In the genomic region with DNA sequence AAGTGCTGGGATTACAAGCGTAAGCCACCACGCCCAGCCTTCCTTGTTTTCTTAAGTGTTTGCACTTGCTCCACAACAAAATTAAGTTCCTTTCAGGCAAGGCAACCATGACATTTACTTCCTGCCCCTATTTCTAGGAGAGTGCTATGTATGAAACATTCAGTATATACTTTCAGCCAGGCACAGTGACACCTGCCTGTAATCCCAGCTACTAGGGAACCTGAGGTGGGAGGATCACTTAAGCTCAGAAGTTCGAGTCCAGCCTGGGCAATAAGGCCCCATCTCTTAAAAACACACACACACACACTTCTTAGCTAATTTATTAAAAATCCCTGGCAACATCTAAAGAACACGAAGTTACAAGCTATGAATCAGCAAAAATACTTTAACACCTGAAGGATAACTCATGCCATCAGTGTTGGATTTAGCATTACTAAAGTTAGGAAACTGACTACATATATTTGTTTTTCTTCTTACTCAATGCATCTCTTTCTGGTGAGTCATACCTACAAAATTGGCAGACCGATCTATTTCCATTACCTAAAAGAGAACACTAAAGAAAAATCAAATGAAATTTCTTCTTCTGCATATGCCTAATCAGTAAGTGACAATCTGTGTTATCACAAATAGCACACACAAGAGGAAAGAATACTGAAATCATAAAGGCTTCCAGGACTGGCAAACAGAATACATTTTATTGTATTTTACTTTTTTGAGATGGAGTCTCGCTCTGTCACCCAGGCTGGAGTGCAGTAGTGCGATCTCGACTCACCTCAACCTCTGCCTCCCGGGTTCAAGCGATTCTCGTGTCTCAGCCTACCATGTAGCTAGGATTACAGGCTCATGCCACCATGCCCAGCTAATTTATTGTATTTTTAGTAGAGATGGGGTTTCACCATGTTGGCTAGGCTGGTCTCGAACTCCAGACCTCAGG, we compare ENCODE assay signal across 1 cellular context.
TF ChIP-seq lines count a peak whose summit lies in the region.

No MANE protein-coding gene starts in this region.

TF ChIP-seq in HepG2, 621 proteins besides CTCF, POLR2A, EP300 and RAD21 (continues in another document):
- TF ChIP-seq KAT2B (IDR thresholded peaks at IDR 0.05; ENCODE audit: borderline replicate concordance, low read depth, low read length) (no peak), GATAD2A (CRISPR knock-in tag; IDR thresholded peaks at IDR 0.05) (0 out of 2 replicates have a peak, but pooled peaks have one; percentile 13), MAFF (IDR thresholded peaks at IDR 0.05; ENCODE audit: low read depth, low read length) (peak; percentile 51), HNRNPK (IDR thresholded peaks at IDR 0.05; ENCODE audit: low read depth, low read length, poor library complexity, severe bottlenecking) (no peak), MIER2 (CRISPR knock-in tag; IDR thresholded peaks at IDR 0.05) (no peak), CEBPG (CRISPR knock-in tag; IDR thresholded peaks at IDR 0.05) (peak; percentile 9; the same call in 1 of the 2 replicates), TBX3 (IDR thresholded peaks at IDR 0.05; ENCODE audit: borderline replicate concordance) (no peak), MAFK (conservative IDR thresholded peaks at IDR 0.05 in 1 of 2, IDR thresholded peaks at IDR 0.05 in 1 of 2; ENCODE audit: low read length in 2 of 2) (peak; percentile 40 to 52; a peak in 3 of 4 replicates), ZNF33B (CRISPR knock-in tag; IDR thresholded peaks at IDR 0.05) (no peak), HNF4G (IDR thresholded peaks at IDR 0.05; ENCODE audit: borderline replicate concordance, low read depth, low read length) (no peak), HNF4G (CRISPR knock-in tag; IDR thresholded peaks at IDR 0.05; ENCODE audit: borderline replicate concordance, low read depth) (no peak), DMAP1 (CRISPR knock-in tag; IDR thresholded peaks at IDR 0.05) (no peak), RBFOX2 (IDR thresholded peaks at IDR 0.05; ENCODE audit: low read depth, low read length) (no peak), HDAC1 (CRISPR knock-in tag; IDR thresholded peaks at IDR 0.05) (no peak), RAD51 (IDR thresholded peaks at IDR 0.05; ENCODE audit: borderline replicate concordance) (no peak), MAFG (CRISPR knock-in tag; IDR thresholded peaks at IDR 0.05) (no peak), ZBTB7A (CRISPR knock-in tag; IDR thresholded peaks at IDR 0.05) (no peak), ZNF792 (CRISPR knock-in tag; IDR thresholded peaks at IDR 0.05) (no peak), POLR2AphosphoS2 (IDR thresholded peaks at IDR 0.05; ENCODE audit: low read depth, low read length) (no peak), CEBPB (IDR thresholded peaks at IDR 0.05; ENCODE audit: borderline replicate concordance, low read depth, low read length) (peak; percentile 35; the same call in 1 of the 2 replicates), SIN3B (IDR thresholded peaks at IDR 0.05; ENCODE audit: low read length) (no peak), SRSF1 (optimal IDR thresholded peaks at IDR 0.05; ENCODE audit: low read depth, low read length) (no peak), FOSL1 (CRISPR knock-in tag; IDR thresholded peaks at IDR 0.05; ENCODE audit: borderline replicate concordance) (peak; percentile 54; the same call in 1 of the 2 replicates), ZNF598 (CRISPR knock-in tag; IDR thresholded peaks at IDR 0.05; ENCODE audit: borderline replicate concordance) (no peak), FOXP1 (IDR thresholded peaks at IDR 0.05) (no peak), FOXP1 (CRISPR knock-in tag; IDR thresholded peaks at IDR 0.05) (no peak), ZNF878 (CRISPR knock-in tag; IDR thresholded peaks at IDR 0.05) (no peak), ZIK1 (CRISPR knock-in tag; IDR thresholded peaks at IDR 0.05; ENCODE audit: borderline replicate concordance, low read depth) (no peak)
- TF ChIP-seq, protein P1, sequence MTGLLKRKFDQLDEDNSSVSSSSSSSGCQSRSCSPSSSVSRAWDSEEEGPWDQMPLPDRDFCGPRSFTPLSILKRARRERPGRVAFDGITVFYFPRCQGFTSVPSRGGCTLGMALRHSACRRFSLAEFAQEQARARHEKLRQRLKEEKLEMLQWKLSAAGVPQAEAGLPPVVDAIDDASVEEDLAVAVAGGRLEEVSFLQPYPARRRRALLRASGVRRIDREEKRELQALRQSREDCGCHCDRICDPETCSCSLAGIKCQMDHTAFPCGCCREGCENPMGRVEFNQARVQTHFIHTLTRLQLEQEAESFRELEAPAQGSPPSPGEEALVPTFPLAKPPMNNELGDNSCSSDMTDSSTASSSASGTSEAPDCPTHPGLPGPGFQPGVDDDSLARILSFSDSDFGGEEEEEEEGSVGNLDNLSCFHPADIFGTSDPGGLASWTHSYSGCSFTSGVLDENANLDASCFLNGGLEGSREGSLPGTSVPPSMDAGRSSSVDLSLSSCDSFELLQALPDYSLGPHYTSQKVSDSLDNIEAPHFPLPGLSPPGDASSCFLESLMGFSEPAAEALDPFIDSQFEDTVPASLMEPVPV (CRISPR knock-in tag; IDR thresholded peaks at IDR 0.05), result no peak
- TF ChIP-seq, protein P2, sequence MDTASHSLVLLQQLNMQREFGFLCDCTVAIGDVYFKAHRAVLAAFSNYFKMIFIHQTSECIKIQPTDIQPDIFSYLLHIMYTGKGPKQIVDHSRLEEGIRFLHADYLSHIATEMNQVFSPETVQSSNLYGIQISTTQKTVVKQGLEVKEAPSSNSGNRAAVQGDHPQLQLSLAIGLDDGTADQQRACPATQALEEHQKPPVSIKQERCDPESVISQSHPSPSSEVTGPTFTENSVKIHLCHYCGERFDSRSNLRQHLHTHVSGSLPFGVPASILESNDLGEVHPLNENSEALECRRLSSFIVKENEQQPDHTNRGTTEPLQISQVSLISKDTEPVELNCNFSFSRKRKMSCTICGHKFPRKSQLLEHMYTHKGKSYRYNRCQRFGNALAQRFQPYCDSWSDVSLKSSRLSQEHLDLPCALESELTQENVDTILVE (CRISPR knock-in tag; IDR thresholded peaks at IDR 0.05), result no peak
- TF ChIP-seq, protein P3, sequence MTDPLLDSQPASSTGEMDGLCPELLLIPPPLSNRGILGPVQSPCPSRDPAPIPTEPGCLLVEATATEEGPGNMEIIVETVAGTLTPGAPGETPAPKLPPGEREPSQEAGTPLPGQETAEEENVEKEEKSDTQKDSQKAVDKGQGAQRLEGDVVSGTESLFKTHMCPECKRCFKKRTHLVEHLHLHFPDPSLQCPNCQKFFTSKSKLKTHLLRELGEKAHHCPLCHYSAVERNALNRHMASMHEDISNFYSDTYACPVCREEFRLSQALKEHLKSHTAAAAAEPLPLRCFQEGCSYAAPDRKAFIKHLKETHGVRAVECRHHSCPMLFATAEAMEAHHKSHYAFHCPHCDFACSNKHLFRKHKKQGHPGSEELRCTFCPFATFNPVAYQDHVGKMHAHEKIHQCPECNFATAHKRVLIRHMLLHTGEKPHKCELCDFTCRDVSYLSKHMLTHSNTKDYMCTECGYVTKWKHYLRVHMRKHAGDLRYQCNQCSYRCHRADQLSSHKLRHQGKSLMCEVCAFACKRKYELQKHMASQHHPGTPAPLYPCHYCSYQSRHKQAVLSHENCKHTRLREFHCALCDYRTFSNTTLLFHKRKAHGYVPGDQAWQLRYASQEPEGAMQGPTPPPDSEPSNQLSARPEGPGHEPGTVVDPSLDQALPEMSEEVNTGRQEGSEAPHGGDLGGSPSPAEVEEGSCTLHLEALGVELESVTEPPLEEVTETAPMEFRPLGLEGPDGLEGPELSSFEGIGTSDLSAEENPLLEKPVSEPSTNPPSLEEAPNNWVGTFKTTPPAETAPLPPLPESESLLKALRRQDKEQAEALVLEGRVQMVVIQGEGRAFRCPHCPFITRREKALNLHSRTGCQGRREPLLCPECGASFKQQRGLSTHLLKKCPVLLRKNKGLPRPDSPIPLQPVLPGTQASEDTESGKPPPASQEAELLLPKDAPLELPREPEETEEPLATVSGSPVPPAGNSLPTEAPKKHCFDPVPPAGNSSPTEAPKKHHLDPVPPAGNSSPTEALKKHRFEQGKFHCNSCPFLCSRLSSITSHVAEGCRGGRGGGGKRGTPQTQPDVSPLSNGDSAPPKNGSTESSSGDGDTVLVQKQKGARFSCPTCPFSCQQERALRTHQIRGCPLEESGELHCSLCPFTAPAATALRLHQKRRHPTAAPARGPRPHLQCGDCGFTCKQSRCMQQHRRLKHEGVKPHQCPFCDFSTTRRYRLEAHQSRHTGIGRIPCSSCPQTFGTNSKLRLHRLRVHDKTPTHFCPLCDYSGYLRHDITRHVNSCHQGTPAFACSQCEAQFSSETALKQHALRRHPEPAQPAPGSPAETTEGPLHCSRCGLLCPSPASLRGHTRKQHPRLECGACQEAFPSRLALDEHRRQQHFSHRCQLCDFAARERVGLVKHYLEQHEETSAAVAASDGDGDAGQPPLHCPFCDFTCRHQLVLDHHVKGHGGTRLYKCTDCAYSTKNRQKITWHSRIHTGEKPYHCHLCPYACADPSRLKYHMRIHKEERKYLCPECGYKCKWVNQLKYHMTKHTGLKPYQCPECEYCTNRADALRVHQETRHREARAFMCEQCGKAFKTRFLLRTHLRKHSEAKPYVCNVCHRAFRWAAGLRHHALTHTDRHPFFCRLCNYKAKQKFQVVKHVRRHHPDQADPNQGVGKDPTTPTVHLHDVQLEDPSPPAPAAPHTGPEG (CRISPR knock-in tag; IDR thresholded peaks at IDR 0.05), result no peak
- TF ChIP-seq, protein P4, sequence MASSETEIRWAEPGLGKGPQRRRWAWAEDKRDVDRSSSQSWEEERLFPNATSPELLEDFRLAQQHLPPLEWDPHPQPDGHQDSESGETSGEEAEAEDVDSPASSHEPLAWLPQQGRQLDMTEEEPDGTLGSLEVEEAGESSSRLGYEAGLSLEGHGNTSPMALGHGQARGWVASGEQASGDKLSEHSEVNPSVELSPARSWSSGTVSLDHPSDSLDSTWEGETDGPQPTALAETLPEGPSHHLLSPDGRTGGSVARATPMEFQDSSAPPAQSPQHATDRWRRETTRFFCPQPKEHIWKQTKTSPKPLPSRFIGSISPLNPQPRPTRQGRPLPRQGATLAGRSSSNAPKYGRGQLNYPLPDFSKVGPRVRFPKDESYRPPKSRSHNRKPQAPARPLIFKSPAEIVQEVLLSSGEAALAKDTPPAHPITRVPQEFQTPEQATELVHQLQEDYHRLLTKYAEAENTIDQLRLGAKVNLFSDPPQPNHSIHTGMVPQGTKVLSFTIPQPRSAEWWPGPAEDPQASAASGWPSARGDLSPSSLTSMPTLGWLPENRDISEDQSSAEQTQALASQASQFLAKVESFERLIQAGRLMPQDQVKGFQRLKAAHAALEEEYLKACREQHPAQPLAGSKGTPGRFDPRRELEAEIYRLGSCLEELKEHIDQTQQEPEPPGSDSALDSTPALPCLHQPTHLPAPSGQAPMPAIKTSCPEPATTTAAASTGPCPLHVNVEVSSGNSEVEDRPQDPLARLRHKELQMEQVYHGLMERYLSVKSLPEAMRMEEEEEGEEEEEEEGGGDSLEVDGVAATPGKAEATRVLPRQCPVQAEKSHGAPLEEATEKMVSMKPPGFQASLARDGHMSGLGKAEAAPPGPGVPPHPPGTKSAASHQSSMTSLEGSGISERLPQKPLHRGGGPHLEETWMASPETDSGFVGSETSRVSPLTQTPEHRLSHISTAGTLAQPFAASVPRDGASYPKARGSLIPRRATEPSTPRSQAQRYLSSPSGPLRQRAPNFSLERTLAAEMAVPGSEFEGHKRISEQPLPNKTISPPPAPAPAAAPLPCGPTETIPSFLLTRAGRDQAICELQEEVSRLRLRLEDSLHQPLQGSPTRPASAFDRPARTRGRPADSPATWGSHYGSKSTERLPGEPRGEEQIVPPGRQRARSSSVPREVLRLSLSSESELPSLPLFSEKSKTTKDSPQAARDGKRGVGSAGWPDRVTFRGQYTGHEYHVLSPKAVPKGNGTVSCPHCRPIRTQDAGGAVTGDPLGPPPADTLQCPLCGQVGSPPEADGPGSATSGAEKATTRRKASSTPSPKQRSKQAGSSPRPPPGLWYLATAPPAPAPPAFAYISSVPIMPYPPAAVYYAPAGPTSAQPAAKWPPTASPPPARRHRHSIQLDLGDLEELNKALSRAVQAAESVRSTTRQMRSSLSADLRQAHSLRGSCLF (CRISPR knock-in tag; IDR thresholded peaks at IDR 0.05; ENCODE audit: borderline replicate concordance), result no peak
- TF ChIP-seq, protein P5, sequence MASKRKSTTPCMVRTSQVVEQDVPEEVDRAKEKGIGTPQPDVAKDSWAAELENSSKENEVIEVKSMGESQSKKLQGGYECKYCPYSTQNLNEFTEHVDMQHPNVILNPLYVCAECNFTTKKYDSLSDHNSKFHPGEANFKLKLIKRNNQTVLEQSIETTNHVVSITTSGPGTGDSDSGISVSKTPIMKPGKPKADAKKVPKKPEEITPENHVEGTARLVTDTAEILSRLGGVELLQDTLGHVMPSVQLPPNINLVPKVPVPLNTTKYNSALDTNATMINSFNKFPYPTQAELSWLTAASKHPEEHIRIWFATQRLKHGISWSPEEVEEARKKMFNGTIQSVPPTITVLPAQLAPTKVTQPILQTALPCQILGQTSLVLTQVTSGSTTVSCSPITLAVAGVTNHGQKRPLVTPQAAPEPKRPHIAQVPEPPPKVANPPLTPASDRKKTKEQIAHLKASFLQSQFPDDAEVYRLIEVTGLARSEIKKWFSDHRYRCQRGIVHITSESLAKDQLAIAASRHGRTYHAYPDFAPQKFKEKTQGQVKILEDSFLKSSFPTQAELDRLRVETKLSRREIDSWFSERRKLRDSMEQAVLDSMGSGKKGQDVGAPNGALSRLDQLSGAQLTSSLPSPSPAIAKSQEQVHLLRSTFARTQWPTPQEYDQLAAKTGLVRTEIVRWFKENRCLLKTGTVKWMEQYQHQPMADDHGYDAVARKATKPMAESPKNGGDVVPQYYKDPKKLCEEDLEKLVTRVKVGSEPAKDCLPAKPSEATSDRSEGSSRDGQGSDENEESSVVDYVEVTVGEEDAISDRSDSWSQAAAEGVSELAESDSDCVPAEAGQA (IDR thresholded peaks at IDR 0.05; ENCODE audit: low read depth), result no peak
- TF ChIP-seq, protein P5 (CRISPR knock-in tag; IDR thresholded peaks at IDR 0.05; ENCODE audit: borderline replicate concordance), result no peak
- TF ChIP-seq, protein P6, sequence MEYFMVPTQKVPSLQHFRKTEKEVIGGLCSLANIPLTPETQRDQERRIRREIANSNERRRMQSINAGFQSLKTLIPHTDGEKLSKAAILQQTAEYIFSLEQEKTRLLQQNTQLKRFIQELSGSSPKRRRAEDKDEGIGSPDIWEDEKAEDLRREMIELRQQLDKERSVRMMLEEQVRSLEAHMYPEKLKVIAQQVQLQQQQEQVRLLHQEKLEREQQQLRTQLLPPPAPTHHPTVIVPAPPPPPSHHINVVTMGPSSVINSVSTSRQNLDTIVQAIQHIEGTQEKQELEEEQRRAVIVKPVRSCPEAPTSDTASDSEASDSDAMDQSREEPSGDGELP (IDR thresholded peaks at IDR 0.05; ENCODE audit: borderline replicate concordance, low read depth), result no peak
